In the genomic region with DNA sequence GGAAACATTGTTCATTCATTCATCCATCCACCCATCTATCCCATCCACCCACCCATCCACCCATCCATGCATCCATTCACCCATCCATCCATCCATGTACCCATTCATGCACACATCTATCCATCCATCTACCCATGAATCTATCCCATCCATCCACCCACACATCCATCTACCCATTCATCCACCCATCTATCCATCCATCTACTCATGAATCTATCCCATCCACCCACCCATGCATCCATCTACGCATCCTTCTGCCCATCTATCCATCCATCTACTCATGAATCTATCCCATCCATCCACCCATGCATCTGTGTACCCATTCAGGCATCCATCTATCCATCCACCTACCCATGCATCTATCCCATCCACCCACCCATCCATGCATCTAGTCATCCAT, we compare ENCODE assay signal across 6 cellular contexts.
"Had no signal": no experiment of that assay in that cellular context is flagged by ENCODE, and none has a peak within 500 bp of the region (broad histone marks: within the 10 kb centered on the region; RNA-seq: fewer than 3 reads in every experiment).

No MANE protein-coding gene starts in this region.

- H3K9ac ChIP-seq: GM23248 had no signal

- H3K9me3 ChIP-seq: HAP-1 had no signal

- DNase-seq: GM23248, GOT3, H7 had no signal

- H3K4me3 Mint-ChIP-seq: IgD-negative memory B cell had no signal

- H3K36me3 ChIP-seq: HAP-1 had no signal

- H3K36me3 Mint-ChIP-seq: IgD-negative memory B cell had no signal

- H3K4me3 ChIP-seq: GM23248, HAP-1 had no signal

- H3K27ac Mint-ChIP-seq: IgD-negative memory B cell had no signal

- H3K4me1 ChIP-seq: HAP-1 had no signal

- H3K9me3 Mint-ChIP-seq: IgD-negative memory B cell had no signal

- ATAC-seq: HCT116 had no signal

- H2AFZ ChIP-seq: GM23248 had no signal

- H3K27ac ChIP-seq: GM23248 had no signal
